8 cellular contexts compared by ENCODE assay signal in genomic region chr20:48826064-48826463, GRCh38. TPM values are rescaled to one million over a fixed set of nuclear protein-coding genes. Genes with fewer than 3 reads are reported as not detected.
DNase-seq lines count a peak whose midpoint lies in the region; ATAC-seq, FAIRE-seq and TF ChIP-seq lines count a peak whose summit lies in the region.

No MANE protein-coding gene starts in this region.

- H3K27ac ChIP-seq in gastrocnemius medialis, result peak overlapping the region; percentile 79 to 84 (median 84)

- H3K36me3 Mint-ChIP-seq in T-cell, result no peaks in the 10 kb centered on the region

- no peaks in the 10 kb centered on the region for H3K9me3 ChIP-seq in gastrocnemius medialis

- no peak for TF ChIP-seq POLR2A in gastrocnemius medialis (IDR thresholded peaks at IDR 0.05)

- no peaks in the 10 kb centered on the region for H3K36me3 ChIP-seq in gastrocnemius medialis

- peaks cover 9 to 22% of the 10 kb centered on the region in 2 donors for H3K4me1 ChIP-seq in gastrocnemius medialis

- peak; percentile 31 for FAIRE-seq in GM19239 (lab: Jason Lieb, UNC)

- intact Hi-C loops in gastrocnemius medialis (cut with DNase I; ENCODE audit: low total_unique reads), result loop anchor here (5.0 to 10.0 kb wide), 2 partner anchors 141 to 169 kb away; no protein-coding TSS in a partner anchor

- H3K27me3 Mint-ChIP-seq in T-cell, result no peaks in the 10 kb centered on the region

- TF ChIP-seq CTCF in fibroblast of the aortic adventitia (IDR thresholded peaks at IDR 0.05; ENCODE audit: insufficient read depth, low read length) (no peak), gastrocnemius medialis (IDR thresholded peaks at IDR 0.05 in 4 of 5, conservative IDR thresholded peaks at IDR 0.05 in 1 of 5) (no peak)

- H3K4me3 Mint-ChIP-seq in T-cell, result peak overlapping the region; percentile 94 to 96 (median 95)

- peaks cover 6 to 64% (median 51%) of the 10 kb centered on the region in 3 donors for H3K4me1 Mint-ChIP-seq in T-cell

- CTCF ChIA-PET in T-cell (lab: Charles Lee), result interaction anchor here (0.7 to 1.2 kb wide), 2 partner anchors 13 to 119 kb away, joined by 3 to 4 read pairs; no protein-coding TSS in a partner anchor

- peak overlapping the region in 1 of 2 donors; percentile 98 for H3K27ac Mint-ChIP-seq in T-cell

- H3K27me3 ChIP-seq in gastrocnemius medialis, result no peaks in the 10 kb centered on the region

- no peaks in the 10 kb centered on the region for H3K9me3 Mint-ChIP-seq in T-cell

- ATAC-seq in T-cell (replicated peaks in 1 of 4), result no peak
- no peak for ATAC-seq in gastrocnemius medialis
- no peak for ATAC-seq in GM19455 (IDR thresholded peaks at IDR 0.05; ENCODE audit: unreplicated experiment)

- DNase-seq in GM19239 (ENCODE audit: insufficient read length, low spot score) (no peak), T-cell (no peak), fibroblast of the aortic adventitia (ENCODE audit: low read depth) (no peak), gastrocnemius medialis (no peak), NCI-H2171 (lab: John Stamatoyannopoulos, UW) (no peak), HuH-7.5 (ENCODE audit: low spot score) (no peak)
- DNase-seq in stimulated activated CD4-positive, alpha-beta T cell treated with anti-CD3 and anti-CD28 coated beads, Interleukin-12 subunit alpha, Interleukin-12 subunit beta, amount 100 ng/mL, for 4 hours, result no peak

- POLR2A ChIA-PET in T-cell (lab: Charles Lee), result interaction anchor here in 1 of 2 donors (1.1 kb wide), 1 partner anchor 8 kb away, joined by 4 read pairs; no protein-coding TSS in a partner anchor

- H3K4me3 ChIP-seq in fibroblast of the aortic adventitia (ENCODE audit: low read depth, low read length), result peak overlapping the region; percentile 25
- peak overlapping the region in 3 of 4 donors; percentile 59 to 71 (median 68) for H3K4me3 ChIP-seq in gastrocnemius medialis

- in situ Hi-C loops in gastrocnemius medialis (cut with MboI; ENCODE audit: low sequenced_read_pairs in 4 of 4), result no loop called here

RNA-seq across cellular contexts. Expression of gene PREX1, which starts 1.7 kb away (rescaled TPM):
- total RNA-seq in T-cell (100 to 1,000 TPM in 4 of 5 donors, 10 to 100 TPM in 1; 99.2 to 181 (median 137) TPM), fibroblast of the aortic adventitia (ENCODE audit: low replicate concordance) (3.5 and 13.0 TPM in 2 replicates), gastrocnemius medialis (10 to 100 TPM in 1 of 4 donors, 1 to 10 TPM in 3; 7.5 to 10.9 (median 9.1) TPM)
